In genomic region chr16:2610781-2611498, GRCh38 we compare ENCODE assay signal across 24 cellular contexts.
"Had no signal": no experiment of that assay in that cellular context is flagged by ENCODE, and none has a peak within 500 bp of the region (broad histone marks: within the 10 kb centered on the region; RNA-seq: fewer than 3 reads in every experiment).

No MANE protein-coding gene starts in this region.

- H3K27ac Mint-ChIP-seq: activated naive CD8-positive, alpha-beta T cell treated with anti-CD3 and anti-CD28 coated beads, Interleukin-2, amount 10 ng/mL, durations not matched to agents 7 days and 5 days; activated T-cell treated with anti-CD3 and anti-CD28 coated beads, Interleukin-2, amount 50 U/mL, for 24 hours; endodermal cell; T-cell had no signal

- H3K4me3 ChIP-seq: body of pancreas, thyroid gland had no signal

- ATAC-seq: activated CD4-positive, CD25-positive, alpha-beta regulatory T cell treated with anti-CD3 and anti-CD28 coated beads, Interleukin-2, amount 50 U/mL, for 24 hours; body of pancreas; left lobe of liver; sciatic nerve; T-cell had no signal

- H3K27me3 ChIP-seq: body of pancreas, thyroid gland had no signal

- H3K4me1 Mint-ChIP-seq: endodermal cell, neural crest cell had no signal

- H3K27ac ChIP-seq: body of pancreas, thyroid gland had no signal

- H3K9me3 Mint-ChIP-seq: activated naive CD8-positive, alpha-beta T cell treated with anti-CD3 and anti-CD28 coated beads, Interleukin-2, amount 10 ng/mL, durations not matched to agents 7 days and 5 days; activated T-cell treated with anti-CD3 and anti-CD28 coated beads, Interleukin-2, amount 50 U/mL, for 24 hours; activated T-helper 2 cell treated with anti-CD3 and anti-CD28 coated beads, Interferon-gamma antibody, Interleukin-2, Interleukin-4, amounts not matched to agents 10 μg/mL and 5 μg/mL and 100 μg/mL, durations not matched to agents 14 hours and 24 hours and 36 hours; endodermal cell; neural crest cell; T-cell had no signal

- H3K4me1 ChIP-seq: body of pancreas, thyroid gland had no signal

- H3K4me2 ChIP-seq: SK-N-SH had no signal

- H3K27me3 Mint-ChIP-seq: activated naive CD8-positive, alpha-beta T cell treated with anti-CD3 and anti-CD28 coated beads, Interleukin-2, amount 10 ng/mL, durations not matched to agents 7 days and 5 days; activated T-cell treated with anti-CD3 and anti-CD28 coated beads, Interleukin-2, amount 50 U/mL, for 24 hours; T-cell had no signal

- H3K4me3 Mint-ChIP-seq: activated naive CD8-positive, alpha-beta T cell treated with anti-CD3 and anti-CD28 coated beads, Interleukin-2, amount 10 ng/mL, durations not matched to agents 7 days and 5 days; activated T-cell treated with anti-CD3 and anti-CD28 coated beads, Interleukin-2, amount 50 U/mL, for 24 hours; endodermal cell; neural crest cell; T-cell had no signal

- FAIRE-seq: colon had no signal

- H3K9ac ChIP-seq: SK-N-SH had no signal

- DNase-seq: activated CD4-positive, alpha-beta T cell treated with anti-CD3 and anti-CD28 coated beads, Interleukin-2, amount 50 U/mL, for 4 hours; activated naive CD4-positive, alpha-beta T cell treated with Interleukin-2 at 50 U/mL for 16 hours; activated naive CD8-positive, alpha-beta T cell treated with anti-CD3 and anti-CD28 coated beads, Interleukin-2, amount 10 ng/mL, durations not matched to agents 7 days and 5 days; activated T-cell treated with anti-CD3 and anti-CD28 coated beads, Interleukin-2, amount 50 U/mL, for 24 hours; amygdala; endodermal cell; erythroblast; foreskin melanocyte; glutamatergic neuron; hippocampal formation; islet precursor cell; SK-N-SH; stimulated activated CD4-positive, alpha-beta T cell treated with anti-CD3 and anti-CD28 coated beads, Interleukin-1b, Interleukin-23, amount 100 ng/mL, for 48 hours; stimulated activated CD8-positive, alpha-beta memory T cell treated with anti-CD3 and anti-CD28 coated beads, Interleukin-4, amount 100 ng/mL, for 48 hours; stimulated activated naive CD4-positive, alpha-beta T cell treated with Interleukin-2 at 50 U/mL for 16 hours; T-cell; thyroid gland had no signal

- H3K9me3 ChIP-seq: body of pancreas, SK-N-SH, thyroid gland had no signal
